ENCODE assay signal across 1 cellular context in genomic region chr10:71747039-71747807, GRCh38.
A peak's percentile ranks its signal among the peaks of the same experiment; 100 is the strongest.
TF ChIP-seq lines count a peak whose summit lies in the region.

No MANE protein-coding gene starts in this region.

TF ChIP-seq in K562, 482 proteins besides CTCF, POLR2A, EP300 and RAD21 (continued from another document and continues in another):
- TF ChIP-seq AFF4 (CRISPR knock-in tag; IDR thresholded peaks at IDR 0.05) (no peak), ZFP91 (CRISPR knock-in tag; IDR thresholded peaks at IDR 0.05) (no peak), PTRF (tag; IDR thresholded peaks at IDR 0.05) (no peak), NRF1 (conservative IDR thresholded peaks at IDR 0.05 in 1 of 2, IDR thresholded peaks at IDR 0.05 in 1 of 2) (no peak), STAG1 (CRISPR knock-in tag; IDR thresholded peaks at IDR 0.05; ENCODE audit: borderline replicate concordance) (no peak), HMG20B (CRISPR knock-in tag; IDR thresholded peaks at IDR 0.05) (0 out of 2 replicates have a peak, but pooled peaks have one; percentile 11), ZNF407 (IDR thresholded peaks at IDR 0.05; ENCODE audit: low read depth) (no peak), HNRNPK (IDR thresholded peaks at IDR 0.05; ENCODE audit: low read depth, low read length, poor library complexity, severe bottlenecking) (no peak), MEF2D (tag; conservative IDR thresholded peaks at IDR 0.05; ENCODE audit: low read depth) (no peak), FOS (IDR thresholded peaks at IDR 0.05; ENCODE audit: extremely low read depth, insufficient read length) (no peak), TFE3 (CRISPR knock-in tag; IDR thresholded peaks at IDR 0.05) (no peak), CHCHD3 (CRISPR knock-in tag; IDR thresholded peaks at IDR 0.05) (no peak), ZNF23 (CRISPR knock-in tag; IDR thresholded peaks at IDR 0.05) (no peak), RREB1 (CRISPR knock-in tag; IDR thresholded peaks at IDR 0.05) (peak; percentile 47; the same call in 1 of the 2 replicates), SP1 (CRISPR knock-in tag; IDR thresholded peaks at IDR 0.05) (no peak; the same call in 1 of the 2 replicates), NFYB (IDR thresholded peaks at IDR 0.05; ENCODE audit: extremely low read depth, insufficient read length) (no peak), BCOR (IDR thresholded peaks at IDR 0.05) (no peak), HMG20A (CRISPR knock-in tag; conservative IDR thresholded peaks at IDR 0.05) (no peak), ZNF280B (CRISPR knock-in tag; IDR thresholded peaks at IDR 0.05) (no peak), PTTG1 (tag; IDR thresholded peaks at IDR 0.05; ENCODE audit: low read depth) (no peak), ZNF197 (CRISPR knock-in tag; IDR thresholded peaks at IDR 0.05; ENCODE audit: low read depth) (peak; percentile 61; the same call in 1 of the 2 replicates), ZNF707 (CRISPR knock-in tag; conservative IDR thresholded peaks at IDR 0.05) (no peak), ZFP30 (CRISPR knock-in tag; IDR thresholded peaks at IDR 0.05; ENCODE audit: borderline replicate concordance) (no peak), RNF2 (IDR thresholded peaks at IDR 0.05) (no peak), STAT6 (CRISPR knock-in tag; IDR thresholded peaks at IDR 0.05) (peak; percentile 79; the same call in 1 of the 2 replicates), GATA2 (CRISPR knock-in tag; IDR thresholded peaks at IDR 0.05) (no peak), PHF8 (IDR thresholded peaks at IDR 0.05; ENCODE audit: borderline replicate concordance, low read length) (peak; percentile 5; the same call in 1 of the 2 replicates), ZNF586 (CRISPR knock-in tag; conservative IDR thresholded peaks at IDR 0.05) (no peak), EZH2 (IDR thresholded peaks at IDR 0.05; ENCODE audit: borderline replicate concordance, low read depth, low read length) (no peak)
